1 cellular context compared by ENCODE assay signal in the genomic region with DNA sequence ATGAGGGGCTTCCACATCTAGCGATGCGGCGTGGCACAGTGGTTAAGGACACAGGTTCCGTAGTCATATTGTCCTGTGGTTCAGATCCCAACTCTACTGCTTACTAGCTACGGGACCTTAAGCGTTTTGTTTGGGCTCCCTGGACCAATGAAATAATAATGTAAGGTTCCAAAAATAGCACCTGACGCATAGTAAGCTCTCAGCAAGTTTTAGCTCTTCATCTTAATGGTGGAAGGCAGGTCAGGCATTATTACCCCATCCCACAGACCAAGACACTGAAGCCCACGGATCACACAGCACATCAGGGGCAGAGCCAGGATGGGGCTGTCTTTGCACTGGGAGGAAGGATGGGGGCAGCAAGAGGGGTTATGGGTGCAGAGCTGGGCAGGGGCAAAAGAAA.
TF ChIP-seq lines count a peak whose summit lies in the region.

No MANE protein-coding gene starts in this region.

TF ChIP-seq in WTC11, 78 proteins besides CTCF, POLR2A, EP300 and RAD21 (continued from another document):
- TF ChIP-seq, protein P1, sequence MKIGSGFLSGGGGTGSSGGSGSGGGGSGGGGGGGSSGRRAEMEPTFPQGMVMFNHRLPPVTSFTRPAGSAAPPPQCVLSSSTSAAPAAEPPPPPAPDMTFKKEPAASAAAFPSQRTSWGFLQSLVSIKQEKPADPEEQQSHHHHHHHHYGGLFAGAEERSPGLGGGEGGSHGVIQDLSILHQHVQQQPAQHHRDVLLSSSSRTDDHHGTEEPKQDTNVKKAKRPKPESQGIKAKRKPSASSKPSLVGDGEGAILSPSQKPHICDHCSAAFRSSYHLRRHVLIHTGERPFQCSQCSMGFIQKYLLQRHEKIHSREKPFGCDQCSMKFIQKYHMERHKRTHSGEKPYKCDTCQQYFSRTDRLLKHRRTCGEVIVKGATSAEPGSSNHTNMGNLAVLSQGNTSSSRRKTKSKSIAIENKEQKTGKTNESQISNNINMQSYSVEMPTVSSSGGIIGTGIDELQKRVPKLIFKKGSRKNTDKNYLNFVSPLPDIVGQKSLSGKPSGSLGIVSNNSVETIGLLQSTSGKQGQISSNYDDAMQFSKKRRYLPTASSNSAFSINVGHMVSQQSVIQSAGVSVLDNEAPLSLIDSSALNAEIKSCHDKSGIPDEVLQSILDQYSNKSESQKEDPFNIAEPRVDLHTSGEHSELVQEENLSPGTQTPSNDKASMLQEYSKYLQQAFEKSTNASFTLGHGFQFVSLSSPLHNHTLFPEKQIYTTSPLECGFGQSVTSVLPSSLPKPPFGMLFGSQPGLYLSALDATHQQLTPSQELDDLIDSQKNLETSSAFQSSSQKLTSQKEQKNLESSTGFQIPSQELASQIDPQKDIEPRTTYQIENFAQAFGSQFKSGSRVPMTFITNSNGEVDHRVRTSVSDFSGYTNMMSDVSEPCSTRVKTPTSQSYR (CRISPR knock-in tag; IDR thresholded peaks at IDR 0.05) = no peak
- TF ChIP-seq NFYB (CRISPR knock-in tag; conservative IDR thresholded peaks at IDR 0.05; ENCODE audit: low read depth) = no peak
- TF ChIP-seq, protein P2, sequence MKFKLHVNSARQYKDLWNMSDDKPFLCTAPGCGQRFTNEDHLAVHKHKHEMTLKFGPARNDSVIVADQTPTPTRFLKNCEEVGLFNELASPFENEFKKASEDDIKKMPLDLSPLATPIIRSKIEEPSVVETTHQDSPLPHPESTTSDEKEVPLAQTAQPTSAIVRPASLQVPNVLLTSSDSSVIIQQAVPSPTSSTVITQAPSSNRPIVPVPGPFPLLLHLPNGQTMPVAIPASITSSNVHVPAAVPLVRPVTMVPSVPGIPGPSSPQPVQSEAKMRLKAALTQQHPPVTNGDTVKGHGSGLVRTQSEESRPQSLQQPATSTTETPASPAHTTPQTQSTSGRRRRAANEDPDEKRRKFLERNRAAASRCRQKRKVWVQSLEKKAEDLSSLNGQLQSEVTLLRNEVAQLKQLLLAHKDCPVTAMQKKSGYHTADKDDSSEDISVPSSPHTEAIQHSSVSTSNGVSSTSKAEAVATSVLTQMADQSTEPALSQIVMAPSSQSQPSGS (CRISPR knock-in tag; IDR thresholded peaks at IDR 0.05; ENCODE audit: borderline replicate concordance, low read depth) = no peak
- TF ChIP-seq, protein P3, sequence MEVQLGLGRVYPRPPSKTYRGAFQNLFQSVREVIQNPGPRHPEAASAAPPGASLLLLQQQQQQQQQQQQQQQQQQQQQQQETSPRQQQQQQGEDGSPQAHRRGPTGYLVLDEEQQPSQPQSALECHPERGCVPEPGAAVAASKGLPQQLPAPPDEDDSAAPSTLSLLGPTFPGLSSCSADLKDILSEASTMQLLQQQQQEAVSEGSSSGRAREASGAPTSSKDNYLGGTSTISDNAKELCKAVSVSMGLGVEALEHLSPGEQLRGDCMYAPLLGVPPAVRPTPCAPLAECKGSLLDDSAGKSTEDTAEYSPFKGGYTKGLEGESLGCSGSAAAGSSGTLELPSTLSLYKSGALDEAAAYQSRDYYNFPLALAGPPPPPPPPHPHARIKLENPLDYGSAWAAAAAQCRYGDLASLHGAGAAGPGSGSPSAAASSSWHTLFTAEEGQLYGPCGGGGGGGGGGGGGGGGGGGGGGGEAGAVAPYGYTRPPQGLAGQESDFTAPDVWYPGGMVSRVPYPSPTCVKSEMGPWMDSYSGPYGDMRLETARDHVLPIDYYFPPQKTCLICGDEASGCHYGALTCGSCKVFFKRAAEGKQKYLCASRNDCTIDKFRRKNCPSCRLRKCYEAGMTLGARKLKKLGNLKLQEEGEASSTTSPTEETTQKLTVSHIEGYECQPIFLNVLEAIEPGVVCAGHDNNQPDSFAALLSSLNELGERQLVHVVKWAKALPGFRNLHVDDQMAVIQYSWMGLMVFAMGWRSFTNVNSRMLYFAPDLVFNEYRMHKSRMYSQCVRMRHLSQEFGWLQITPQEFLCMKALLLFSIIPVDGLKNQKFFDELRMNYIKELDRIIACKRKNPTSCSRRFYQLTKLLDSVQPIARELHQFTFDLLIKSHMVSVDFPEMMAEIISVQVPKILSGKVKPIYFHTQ (CRISPR knock-in tag; IDR thresholded peaks at IDR 0.05) = no peak
- TF ChIP-seq, protein P4, sequence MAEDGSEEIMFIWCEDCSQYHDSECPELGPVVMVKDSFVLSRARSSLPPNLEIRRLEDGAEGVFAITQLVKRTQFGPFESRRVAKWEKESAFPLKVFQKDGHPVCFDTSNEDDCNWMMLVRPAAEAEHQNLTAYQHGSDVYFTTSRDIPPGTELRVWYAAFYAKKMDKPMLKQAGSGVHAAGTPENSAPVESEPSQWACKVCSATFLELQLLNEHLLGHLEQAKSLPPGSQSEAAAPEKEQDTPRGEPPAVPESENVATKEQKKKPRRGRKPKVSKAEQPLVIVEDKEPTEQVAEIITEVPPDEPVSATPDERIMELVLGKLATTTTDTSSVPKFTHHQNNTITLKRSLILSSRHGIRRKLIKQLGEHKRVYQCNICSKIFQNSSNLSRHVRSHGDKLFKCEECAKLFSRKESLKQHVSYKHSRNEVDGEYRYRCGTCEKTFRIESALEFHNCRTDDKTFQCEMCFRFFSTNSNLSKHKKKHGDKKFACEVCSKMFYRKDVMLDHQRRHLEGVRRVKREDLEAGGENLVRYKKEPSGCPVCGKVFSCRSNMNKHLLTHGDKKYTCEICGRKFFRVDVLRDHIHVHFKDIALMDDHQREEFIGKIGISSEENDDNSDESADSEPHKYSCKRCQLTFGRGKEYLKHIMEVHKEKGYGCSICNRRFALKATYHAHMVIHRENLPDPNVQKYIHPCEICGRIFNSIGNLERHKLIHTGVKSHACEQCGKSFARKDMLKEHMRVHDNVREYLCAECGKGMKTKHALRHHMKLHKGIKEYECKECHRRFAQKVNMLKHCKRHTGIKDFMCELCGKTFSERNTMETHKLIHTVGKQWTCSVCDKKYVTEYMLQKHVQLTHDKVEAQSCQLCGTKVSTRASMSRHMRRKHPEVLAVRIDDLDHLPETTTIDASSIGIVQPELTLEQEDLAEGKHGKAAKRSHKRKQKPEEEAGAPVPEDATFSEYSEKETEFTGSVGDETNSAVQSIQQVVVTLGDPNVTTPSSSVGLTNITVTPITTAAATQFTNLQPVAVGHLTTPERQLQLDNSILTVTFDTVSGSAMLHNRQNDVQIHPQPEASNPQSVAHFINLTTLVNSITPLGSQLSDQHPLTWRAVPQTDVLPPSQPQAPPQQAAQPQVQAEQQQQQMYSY (CRISPR knock-in tag; IDR thresholded peaks at IDR 0.05) = no peak
- TF ChIP-seq, protein P5, sequence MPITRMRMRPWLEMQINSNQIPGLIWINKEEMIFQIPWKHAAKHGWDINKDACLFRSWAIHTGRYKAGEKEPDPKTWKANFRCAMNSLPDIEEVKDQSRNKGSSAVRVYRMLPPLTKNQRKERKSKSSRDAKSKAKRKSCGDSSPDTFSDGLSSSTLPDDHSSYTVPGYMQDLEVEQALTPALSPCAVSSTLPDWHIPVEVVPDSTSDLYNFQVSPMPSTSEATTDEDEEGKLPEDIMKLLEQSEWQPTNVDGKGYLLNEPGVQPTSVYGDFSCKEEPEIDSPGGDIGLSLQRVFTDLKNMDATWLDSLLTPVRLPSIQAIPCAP (CRISPR knock-in tag; IDR thresholded peaks at IDR 0.05) = no peak
- TF ChIP-seq PRRX2 (CRISPR knock-in tag; IDR thresholded peaks at IDR 0.05) = no peak
- TF ChIP-seq TEAD4 (CRISPR knock-in tag; IDR thresholded peaks at IDR 0.05) = no peak
- TF ChIP-seq CBFB (CRISPR knock-in tag; IDR thresholded peaks at IDR 0.05; ENCODE audit: low read depth) = no peak
